ENCODE assay signal across 11 cellular contexts in genomic region chr5:10329808-10330481, GRCh38. TPM values are rescaled to one million over a fixed set of nuclear protein-coding genes. Genes with fewer than 3 reads are reported as not detected.
A peak's percentile ranks its signal among the peaks of the same experiment; 100 is the strongest.
DNase-seq lines count a peak whose midpoint lies in the region; ATAC-seq and TF ChIP-seq lines count a peak whose summit lies in the region.
"Had no signal": no experiment of that assay in that cellular context is flagged by ENCODE, and none has a peak within 500 bp of the region (broad histone marks: within the 10 kb centered on the region; RNA-seq: fewer than 3 reads in every experiment).

No MANE protein-coding gene starts in this region.

- POLR2A ChIA-PET in BJ (lab: Charles Lee) (interaction anchor here (0.5 kb wide), 1 partner anchor 26 kb away, joined by 7 read pairs; no protein-coding TSS in a partner anchor), RWPE1 (lab: Yijun Ruan, JAX; ENCODE audit: low non-redundant PET) (no interaction called here)

- peaks cover 26% of the 10 kb centered on the region for H3K4me1 ChIP-seq in rectal smooth muscle tissue (ENCODE audit: control insufficient read depth, insufficient read depth, low read length)

- TF ChIP-seq CTCF in BJ (IDR thresholded peaks at IDR 0.05; ENCODE audit: insufficient read depth, low read depth, low read length) = no peak
- no peak for TF ChIP-seq CTCF in RWPE1 (conservative IDR thresholded peaks at IDR 0.05; ENCODE audit: low read depth)
- no peak for TF ChIP-seq CTCF in fibroblast of villous mesenchyme (IDR thresholded peaks at IDR 0.05; ENCODE audit: insufficient read depth, low read depth, low read length)

- H3K36me3 ChIP-seq in BJ (ENCODE audit: control insufficient read depth, insufficient read depth, low read length) = no peaks in the 10 kb centered on the region
- H3K36me3 ChIP-seq in rectal smooth muscle tissue (ENCODE audit: control insufficient read depth, insufficient read depth, low read length) = no peaks in the 10 kb centered on the region

- no peak for ATAC-seq in GM18858 (IDR thresholded peaks at IDR 0.05; ENCODE audit: unreplicated experiment)
- ATAC-seq: activated CD8-positive, alpha-beta T cell treated with anti-CD3 and anti-CD28 coated beads for 36 hours; stimulated activated memory B cell treated with anti-CD40 and anti-IgM and Interleukin-4, amounts not matched to agents 10 μg/mL and 1 μg/mL and 100 μg/mL, for 72 hours had no signal

- CTCF ChIA-PET in BJ (lab: Yijun Ruan, JAX) = interaction anchor here (0.7 to 2.2 kb wide), 7 partner anchors 11 to 363 kb away, joined by 3 to 6 read pairs (median 4); partner anchors contain the start of gene MARCHF6
- CTCF ChIA-PET in RWPE1 (lab: Yijun Ruan, JAX) = no interaction called here

- H3K4me3 ChIP-seq in BJ (ENCODE audit: low read depth, low read length) (no peak overlapping the region), fibroblast of villous mesenchyme (ENCODE audit: low read depth, low read length) (no peak overlapping the region), rectal smooth muscle tissue (ENCODE audit: low read length) (no peak overlapping the region)

- peak; percentile 94 for DNase-seq in BJ (ENCODE audit: low read depth)
- no peak for DNase-seq in RWPE1 (ENCODE audit: low spot score)
- peak; percentile 89 for DNase-seq in fibroblast of villous mesenchyme (ENCODE audit: low read depth)
- no peak for DNase-seq in DMS114 treated with DMSO at 0.1 percent for 48 hours (lab: John Stamatoyannopoulos, UW; ENCODE audit: unreplicated experiment)
- DNase-seq in NCI-H510A (lab: John Stamatoyannopoulos, UW) = no peak
- no peak for DNase-seq in Ammon's horn (ENCODE audit: low spot score)
- DNase-seq: activated CD8-positive, alpha-beta T cell treated with anti-CD3 and anti-CD28 coated beads for 36 hours; retina had no signal

- H3K27ac ChIP-seq in RWPE1 = peak overlapping the region; percentile 68
- peak overlapping the region; percentile 16 for H3K27ac ChIP-seq in rectal smooth muscle tissue (ENCODE audit: low read depth, low read length)

- H3K9ac ChIP-seq in rectal smooth muscle tissue (ENCODE audit: low read length) = no peak overlapping the region

- no peaks in the 10 kb centered on the region for H3K27me3 ChIP-seq in BJ (ENCODE audit: control insufficient read depth, insufficient read depth, low read length)
- peaks cover 2% of the 10 kb centered on the region for H3K27me3 ChIP-seq in rectal smooth muscle tissue (ENCODE audit: control insufficient read depth, insufficient read depth, low read length)

RNA-seq across cellular contexts. Expression of gene CMBL, which starts 22.2 kb away (rescaled TPM):
- 23.8 and 29.9 TPM in 2 replicates for polyA plus RNA-seq in BJ (2011; rRNA removed)
- 20.1 and 28.0 TPM in 2 replicates for polyA minus RNA-seq in BJ (2011; rRNA and poly(A)+ RNA removed)
- total RNA-seq in fibroblast of villous mesenchyme = 4.2 and 8.2 TPM in 2 replicates

RNA-seq across cellular contexts. Expression of gene MARCHF6, which starts 23.6 kb away (rescaled TPM):
- 110 and 174 TPM in 2 replicates for polyA plus RNA-seq in BJ (2011; rRNA removed)
- 217 and 234 TPM in 2 replicates for polyA minus RNA-seq in BJ (2011; rRNA and poly(A)+ RNA removed)
- 40.6 and 69.5 TPM in 2 replicates for total RNA-seq in fibroblast of villous mesenchyme

Comparison
In these comparisons a context has a peak if more than half of its experiments do, and no peak if none do; other contexts are left out.
1. DNase-seq: peak in BJ (single experiment) and fibroblast of villous mesenchyme (single experiment); none in RWPE1 (single experiment), DMS114 treated with DMSO at 0.1 percent for 48 hours (single experiment), NCI-H510A (single experiment) and Ammon's horn (single experiment).